In genomic region chr19:3868770-3869456, GRCh38 we compare ENCODE assay signal across 9 cellular contexts. TPM values are rescaled to one million over a fixed set of nuclear protein-coding genes. Genes with fewer than 3 reads are reported as not detected.
DNase-seq lines count a peak whose midpoint lies in the region; ATAC-seq and TF ChIP-seq lines count a peak whose summit lies in the region.
"Had no signal": no experiment of that assay in that cellular context is flagged by ENCODE, and none has a peak within 500 bp of the region (broad histone marks: within the 10 kb centered on the region; RNA-seq: fewer than 3 reads in every experiment).

Gene ZFR2 (minus strand): TSS chr19:3869038. CDS start chr19:3869017, 21 bp downstream.

- no peak within 1 kb of the TSS for H2AFZ ChIP-seq in PC-9

- H3K4me3 ChIP-seq in WERI-Rb-1 (ENCODE audit: low read depth, low read length) (no peak within 1 kb of the TSS), PC-9 (no peak within 1 kb of the TSS)

- H4K20me1 ChIP-seq in PC-9 (ENCODE audit: insufficient read depth) = no peaks in the 10 kb centered on the region

- no peak for ATAC-seq in GM18909 (IDR thresholded peaks at IDR 0.05; ENCODE audit: poor library complexity, unreplicated experiment)

- intact Hi-C loops in PC-9 (cut with micrococcal nuclease; ENCODE audit: unreplicated experiment) = no loop called here

- DNase-seq in WERI-Rb-1 (peak; percentile 22), ecto neural progenitor cell (ENCODE audit: low spot score) (peak; percentile 80), retina (peak; percentile 48), AG08396 (ENCODE audit: low spot score) (no peak), NOMO-1 treated with dmso at 0.1 percent for 144 hours (lab: John Stamatoyannopoulos, UW; ENCODE audit: unreplicated experiment) (no peak), PC-9 (no peak)
- DNase-seq: left cardiac atrium had no signal

- no peaks in the 10 kb centered on the region for H3K9me2 ChIP-seq in PC-9 (ENCODE audit: insufficient read depth)

- H3K36me3 ChIP-seq in ES-I3 (ENCODE audit: insufficient read depth, low read length) = no peaks in the 10 kb centered on the region
- H3K36me3 ChIP-seq in WERI-Rb-1 = no peaks in the 10 kb centered on the region
- no peaks in the 10 kb centered on the region for H3K36me3 ChIP-seq in PC-9 (ENCODE audit: low read depth)

- no peak for TF ChIP-seq CTCF in WERI-Rb-1 (IDR thresholded peaks at IDR 0.05; ENCODE audit: low read depth, low read length)
- no peak for TF ChIP-seq CTCF in PC-9 (conservative IDR thresholded peaks at IDR 0.05)

- H3K9ac ChIP-seq in ES-I3 (ENCODE audit: low read depth, low read length) = peak within 1 kb of the TSS; percentile 56

- peaks cover 5% of the 10 kb centered on the region for H3K9me3 ChIP-seq in ES-I3 (ENCODE audit: control insufficient read depth, insufficient read depth, low read length)
- H3K9me3 ChIP-seq in WERI-Rb-1 (ENCODE audit: severe bottlenecking) = no peaks in the 10 kb centered on the region
- H3K9me3 ChIP-seq in PC-9 (ENCODE audit: insufficient read depth, low read depth) = no peaks in the 10 kb centered on the region

- no peak within 1 kb of the TSS for H3K4me2 ChIP-seq in PC-9

- H3F3A ChIP-seq in PC-9 (ENCODE audit: insufficient read depth, low read depth) = 0 out of 2 replicates have a peak, but pooled peaks cover 3% of the 10 kb centered on the region

- CTCF ChIA-PET in PC-9 (lab: Charles Lee) = no interaction called here

- no peaks in the 10 kb centered on the region for H3K79me2 ChIP-seq in PC-9 (ENCODE audit: low read depth)

- BruUV-seq in PC-9 (replicated peaks; lab: Mats Ljungman, UMichigan) = no TSS peak

- no peaks in the 10 kb centered on the region for H3K4me1 ChIP-seq in ES-I3 (ENCODE audit: insufficient read depth, low read length)
- no peaks in the 10 kb centered on the region for H3K4me1 ChIP-seq in PC-9 (replicated peaks; ENCODE audit: insufficient read depth)

- POLR2A ChIA-PET in PC-9 (lab: Charles Lee; ENCODE audit: unreplicated experiment) = no interaction called here

- H3K27ac ChIP-seq in WERI-Rb-1 (no peak within 1 kb of the TSS), PC-9 (no peak within 1 kb of the TSS)

- H3K27me3 ChIP-seq in WERI-Rb-1 (ENCODE audit: insufficient read depth, low read depth, severe bottlenecking) (no peaks in the 10 kb centered on the region), PC-9 (ENCODE audit: insufficient read depth, low read depth) (peaks cover 49% of the 10 kb centered on the region)

RNA-seq across cellular contexts. Expression of gene ZFR2, which starts in this region (rescaled TPM):
- total RNA-seq in PC-9 (2021) = not detected in 2 replicates

Comparison
In these comparisons a context has a peak if more than half of its experiments do, and no peak if none do; other contexts are left out.
1. DNase-seq: peak in WERI-Rb-1 (single experiment), ecto neural progenitor cell (single experiment) and retina (single experiment); none in AG08396 (single experiment), NOMO-1 treated with dmso at 0.1 percent for 144 hours (single experiment) and PC-9 (0 of 2).